1 cellular context compared by ENCODE assay signal in the genomic region with DNA sequence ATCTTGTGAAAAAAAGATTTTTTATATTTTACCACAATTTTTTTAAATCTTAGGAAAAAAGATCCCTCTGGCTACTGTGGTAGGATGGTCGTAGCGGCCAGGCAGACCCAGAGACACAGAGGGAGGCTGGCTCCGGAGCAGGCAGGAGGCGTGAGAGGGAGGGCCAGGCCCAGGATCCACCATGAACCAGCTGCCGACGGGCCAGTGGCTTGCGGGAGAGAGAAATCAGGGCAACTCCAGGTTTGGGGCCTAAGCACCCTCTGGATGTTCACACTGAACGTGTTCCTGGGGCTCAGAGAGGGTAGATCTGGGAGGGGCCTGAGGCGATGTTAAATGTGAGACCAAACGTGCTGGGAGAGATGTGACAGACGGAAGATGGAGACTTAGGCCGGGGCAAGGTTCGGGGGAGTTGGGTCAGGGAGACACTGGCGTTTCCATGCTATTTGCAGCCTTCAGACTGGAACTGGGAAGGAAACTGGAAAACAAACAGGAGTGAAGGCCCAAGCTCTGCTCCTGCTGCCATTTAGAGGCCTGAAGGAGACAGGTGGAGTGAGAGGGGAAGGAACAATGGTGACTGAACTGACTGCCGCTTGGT.
A peak's percentile ranks its signal among the peaks of the same experiment; 100 is the strongest.
TF ChIP-seq lines count a peak whose summit lies in the region.

No MANE protein-coding gene starts in this region.

TF ChIP-seq in K562, 482 proteins besides CTCF, POLR2A, EP300 and RAD21:
- TF ChIP-seq HDGF (IDR thresholded peaks at IDR 0.05) (0 out of 2 replicates have a peak, but pooled peaks have one; percentile 14), NFXL1 (CRISPR knock-in tag; IDR thresholded peaks at IDR 0.05) (no peak), ZNF184 (CRISPR knock-in tag; IDR thresholded peaks at IDR 0.05) (no peak), ADNP (tag; IDR thresholded peaks at IDR 0.05) (no peak), PPARD (CRISPR knock-in tag; IDR thresholded peaks at IDR 0.05) (no peak)
